20 cellular contexts compared by ENCODE assay signal in genomic region chr22:20639750-20640149, GRCh38.
DNase-seq lines count a peak whose midpoint lies in the region; ATAC-seq, FAIRE-seq and TF ChIP-seq lines count a peak whose summit lies in the region.
"Had no signal": no experiment of that assay in that cellular context is flagged by ENCODE, and none has a peak within 500 bp of the region (broad histone marks: within the 10 kb centered on the region; RNA-seq: fewer than 3 reads in every experiment).

No MANE protein-coding gene starts in this region.

- H3K9me1 ChIP-seq in K562 (ENCODE audit: control insufficient read depth, insufficient read depth, low read length), result peaks cover 3% of the 10 kb centered on the region

- H4K20me1 ChIP-seq in K562 (replicated peaks; ENCODE audit: control insufficient read depth, insufficient read depth, low read length), result peaks cover 18% of the 10 kb centered on the region; the same call in 1 of the 2 replicates
- H4K20me1 ChIP-seq: BLaER1 treated with 17β-estradiol and CSF1 and Interleukin-3, amounts not matched to agents 10 nM and 100 nM had no signal

- WGBS in A549 (ENCODE audit: missing lambda C conversion rate), result 49% methylated on average over 3 of the region's 3 CpGs
- 34% methylated on average over 3 of the region's 3 CpGs for WGBS in K562 (ENCODE audit: insufficient coverage, low coverage, missing lambda C conversion rate)

- H3K27ac ChIP-seq in A549 (no peak overlapping the region), HEK293 (ENCODE audit: extremely low read depth, low read depth, low read length) (no peak overlapping the region), K562 (ENCODE audit: extremely low read depth, low read depth, low read length) (no peak overlapping the region), lower lobe of right lung (no peak overlapping the region), left ventricle myocardium inferior (replicated peaks) (no peak overlapping the region)
- H3K27ac ChIP-seq: BLaER1 treated with 17β-estradiol and CSF1 and Interleukin-3, amounts not matched to agents 10 nM and 100 nM; C4-2B had no signal

- H3K4me1 ChIP-seq in A549, result no peaks in the 10 kb centered on the region
- no peaks in the 10 kb centered on the region for H3K4me1 ChIP-seq in HEK293 (ENCODE audit: control insufficient read depth, insufficient read depth, low read length)
- peaks cover 0 to 7% of the 10 kb centered on the region in 2 experiments; a peak in 2 of 5 replicates for H3K4me1 ChIP-seq in K562 (replicated peaks in 1 of 2; ENCODE audit: control insufficient read depth in 2 of 2, insufficient read depth in 2 of 2, low read length in 2 of 2)
- no peaks in the 10 kb centered on the region for H3K4me1 ChIP-seq in lower lobe of right lung
- H3K4me1 ChIP-seq in left ventricle myocardium inferior, result no peaks in the 10 kb centered on the region

- H3K4me3 ChIP-seq in A549 (no peak overlapping the region), HEK293 (ENCODE audit: low read depth, low read length) (no peak overlapping the region), K562 (no peak overlapping the region), lower lobe of right lung (no peak overlapping the region), left ventricle myocardium inferior (no peak overlapping the region)
- H3K4me3 ChIP-seq: BLaER1 treated with 17β-estradiol and CSF1 and Interleukin-3, amounts not matched to agents 10 nM and 100 nM had no signal

- DNase-seq in A549 (ENCODE audit: low read depth in 1 of 2, low spot score in 1 of 2) (no peak), K562 (ENCODE audit: extremely low read depth in 1 of 4, low spot score in 3 of 4) (no peak), lower lobe of right lung (no peak), left ventricle myocardium inferior (no peak)
- DNase-seq: 8988T; AML-193; Caco-2; Calu3; CD4-positive, alpha-beta T cell; CD8-positive, alpha-beta T cell; DMS79 treated with DMSO at 0.1 percent for 48 hours; GF-D8 had no signal

- intact Hi-C loops in K562 (cut with micrococcal nuclease), result loop anchor here (2.0 kb wide), 1 partner anchor 25 kb away; no protein-coding TSS in a partner anchor
- intact Hi-C loops in lower lobe of right lung (cut with DNase I), result no loop called here
- intact Hi-C loops in left ventricle myocardium inferior (cut with micrococcal nuclease), result no loop called here

- TF ChIP-seq RAD21 in A549 (conservative IDR thresholded peaks at IDR 0.05 in 1 of 2, IDR thresholded peaks at IDR 0.05 in 1 of 2), result no peak
- TF ChIP-seq RAD21 in K562 (CRISPR knock-in tag; conservative IDR thresholded peaks at IDR 0.05 in 1 of 2, IDR thresholded peaks at IDR 0.05 in 1 of 2), result no peak

- TF ChIP-seq CTCF in A549 (IDR thresholded peaks at IDR 0.05) (no peak), HEK293 (tag by site-specific recombination; IDR thresholded peaks at IDR 0.05) (no peak), K562 (IDR thresholded peaks at IDR 0.05 in 2 of 3, conservative IDR thresholded peaks at IDR 0.05 in 1 of 3; ENCODE audit: insufficient read depth in 2 of 3, low read depth in 1 of 3, low read length in 3 of 3) (no peak), lower lobe of right lung (IDR thresholded peaks at IDR 0.05) (no peak), left ventricle myocardium inferior (IDR thresholded peaks at IDR 0.05; ENCODE audit: borderline replicate concordance) (no peak)

- TF ChIP-seq EP300 in A549 (IDR thresholded peaks at IDR 0.05) (no peak), K562 (IDR thresholded peaks at IDR 0.05; ENCODE audit: low read length) (no peak)

- no peaks in the 10 kb centered on the region for H3K79me2 ChIP-seq in K562 (ENCODE audit: control insufficient read depth, insufficient read depth, low read length)

- H3K36me3 ChIP-seq in HEK293 (ENCODE audit: control insufficient read depth in 2 of 2, insufficient read depth in 1 of 2, low read length in 2 of 2), result no peaks in the 10 kb centered on the region
- no peaks in the 10 kb centered on the region for H3K36me3 ChIP-seq in K562 (ENCODE audit: control insufficient read depth, insufficient read depth, low read length)
- no peaks in the 10 kb centered on the region for H3K36me3 ChIP-seq in lower lobe of right lung
- no peaks in the 10 kb centered on the region for H3K36me3 ChIP-seq in left ventricle myocardium inferior
- H3K36me3 ChIP-seq: BLaER1 treated with 17β-estradiol and CSF1 and Interleukin-3, amounts not matched to agents 10 nM and 100 nM had no signal

- H3K4me2 ChIP-seq in A549 (no peak overlapping the region), K562 (ENCODE audit: insufficient read depth, low read length) (no peak overlapping the region)
- H3K4me2 ChIP-seq: BLaER1 treated with 17β-estradiol and CSF1 and Interleukin-3, amounts not matched to agents 10 nM and 100 nM had no signal

- H3K9ac ChIP-seq in K562 (ENCODE audit: insufficient read depth in 1 of 2, low read depth in 2 of 2, low read length in 2 of 2), result no peak overlapping the region
- H3K9ac ChIP-seq: BLaER1 treated with 17β-estradiol and CSF1 and Interleukin-3, amounts not matched to agents 10 nM and 100 nM had no signal

- TF ChIP-seq POLR2A in A549 (IDR thresholded peaks at IDR 0.05; ENCODE audit: low read length), result no peak
- no peak for TF ChIP-seq POLR2A in K562 (conservative IDR thresholded peaks at IDR 0.05)

- BruUV-seq in K562 (replicated peaks; lab: Mats Ljungman, UMichigan), result no TSS peak

- ATAC-seq in A549, result no peak
- ATAC-seq in K562, result no peak
- no peak for ATAC-seq in HG02852 (IDR thresholded peaks at IDR 0.05; ENCODE audit: unreplicated experiment)
- no peak for ATAC-seq in lower lobe of right lung
- ATAC-seq: CD8-positive, alpha-beta T cell had no signal

- CTCF ChIA-PET in A549 (lab: Yijun Ruan, JAX) (no interaction called here), HEK293 (lab: Yijun Ruan, JAX) (interaction anchor here (0.7 to 1.4 kb wide), 2 partner anchors 9 to 221 kb away, joined by 3 read pairs; no protein-coding TSS in a partner anchor), K562 (lab: Yijun Ruan, JAX; ENCODE audit: low intra/inter-chr PET ratio) (no interaction called here)

- in situ Hi-C loops in K562 (cut with MboI), result no loop called here

- FAIRE-seq in A549 (lab: Jason Lieb, UNC) (no peak), K562 (lab: Jason Lieb, UNC) (no peak)
- FAIRE-seq: A204.1, D721Med, G401.6, GM12891 had no signal

- H3K27me3 ChIP-seq in K562 (ENCODE audit: control insufficient read depth in 2 of 2, insufficient read depth in 2 of 2, low read length in 2 of 2), result peaks cover 32 to 48% of the 10 kb centered on the region in 2 experiments
- no peaks in the 10 kb centered on the region for H3K27me3 ChIP-seq in lower lobe of right lung (ENCODE audit: low read depth)
- peaks cover 89% of the 10 kb centered on the region for H3K27me3 ChIP-seq in left ventricle myocardium inferior (ENCODE audit: low read depth)
- H3K27me3 ChIP-seq: BLaER1 treated with 17β-estradiol and CSF1 and Interleukin-3, amounts not matched to agents 10 nM and 100 nM had no signal

- H3K9me3 ChIP-seq in A549 (no peaks in the 10 kb centered on the region), HEK293 (ENCODE audit: control insufficient read depth, insufficient read depth, low read depth, low read length) (no peaks in the 10 kb centered on the region), K562 (replicated peaks; ENCODE audit: control insufficient read depth, insufficient read depth, low read depth, low read length) (0 out of 2 replicates have a peak, but pooled peaks cover 4% of the 10 kb centered on the region), lower lobe of right lung (no peaks in the 10 kb centered on the region), left ventricle myocardium inferior (replicated peaks) (peaks cover 4% of the 10 kb centered on the region)
- H3K9me3 ChIP-seq: Caco-2 had no signal

- H2AFZ ChIP-seq in K562 (ENCODE audit: low read depth, low read length), result no peak overlapping the region

- POLR2A ChIA-PET in A549 (lab: Yijun Ruan, JAX), result no interaction called here
- POLR2A ChIA-PET in HEK293 (lab: Yijun Ruan, JAX), result interaction anchor here (0.5 kb wide), 1 partner anchor 9 kb away, joined by 3 read pairs; no protein-coding TSS in a partner anchor
- POLR2A ChIA-PET in K562 (lab: Yijun Ruan, JAX), result interaction anchor here (1.0 to 15.5 kb wide), 4 partner anchors 9 to 33 kb away, joined by 4 to 234 read pairs (median 6); no protein-coding TSS in a partner anchor

TF ChIP-seq in A549, 52 proteins besides CTCF, POLR2A, EP300 and RAD21:
- TF ChIP-seq HDAC2 (IDR thresholded peaks at IDR 0.05) (no peak), CHD4 (IDR thresholded peaks at IDR 0.05; ENCODE audit: borderline replicate concordance) (no peak), KDM1A (IDR thresholded peaks at IDR 0.05; ENCODE audit: low read depth) (0 out of 2 replicates have a peak, but pooled peaks have one; percentile 25)

TF ChIP-seq in HEK293, 187 proteins besides CTCF, POLR2A, EP300 and RAD21 (continues in another document):
- TF ChIP-seq MEIS1 (CRISPR knock-in tag; IDR thresholded peaks at IDR 0.05; ENCODE audit: borderline replicate concordance), result no peak
- TF ChIP-seq ZNF416 (tag by site-specific recombination; IDR thresholded peaks at IDR 0.05), result no peak
- no peak for TF ChIP-seq ZNF112 (tag by site-specific recombination; IDR thresholded peaks at IDR 0.05)

TF ChIP-seq in K562, 482 proteins besides CTCF, POLR2A, EP300 and RAD21 (continues in another document):
- TF ChIP-seq ZNF57 (CRISPR knock-in tag; IDR thresholded peaks at IDR 0.05) (no peak), PHTF2 (CRISPR knock-in tag; IDR thresholded peaks at IDR 0.05) (no peak), ZNF764 (CRISPR knock-in tag; IDR thresholded peaks at IDR 0.05; ENCODE audit: low read depth) (0 out of 2 replicates have a peak, but pooled peaks have one; percentile 27), RBM34 (IDR thresholded peaks at IDR 0.05; ENCODE audit: borderline replicate concordance, insufficient read depth, low read length) (no peak), MECOM (CRISPR knock-in tag; IDR thresholded peaks at IDR 0.05) (0 out of 2 replicates have a peak, but pooled peaks have one; percentile 31), GTF2E2 (tag; IDR thresholded peaks at IDR 0.05) (0 out of 2 replicates have a peak, but pooled peaks have one; percentile 25), HBP1 (CRISPR knock-in tag; IDR thresholded peaks at IDR 0.05) (peak; percentile 79; the same call in 1 of the 2 replicates), ZNF76 (CRISPR knock-in tag; IDR thresholded peaks at IDR 0.05; ENCODE audit: borderline replicate concordance) (0 out of 2 replicates have a peak, but pooled peaks have one; percentile 28), COPS2 (conservative IDR thresholded peaks at IDR 0.05) (no peak)
